15 cellular contexts compared by ENCODE assay signal in the genomic region with DNA sequence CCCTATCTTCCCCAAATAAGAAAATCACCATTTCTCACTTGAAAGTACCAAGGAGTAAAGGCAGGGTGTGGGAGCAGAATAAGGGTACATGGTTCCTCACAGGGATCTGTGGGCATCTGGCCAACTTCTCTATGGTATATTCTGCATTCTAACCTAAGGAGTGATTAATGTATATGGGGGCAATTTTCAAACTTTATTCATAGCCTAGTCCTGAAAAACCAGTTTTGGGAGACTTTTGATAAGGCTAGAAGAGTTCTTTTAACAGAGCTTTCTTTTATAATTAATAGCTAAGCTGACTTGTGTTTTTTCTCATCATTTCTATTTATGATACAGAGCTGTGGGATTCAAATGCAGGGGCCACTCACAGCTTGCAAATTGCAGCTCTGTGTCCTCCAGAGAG. TPM values are rescaled to one million over a fixed set of nuclear protein-coding genes. Genes with fewer than 3 reads are reported as not detected.
"Had no signal": no experiment of that assay in that cellular context is flagged by ENCODE, and none has a peak within 500 bp of the region (broad histone marks: within the 10 kb centered on the region; RNA-seq: fewer than 3 reads in every experiment).

No MANE protein-coding gene starts in this region.

- H3K36me3 ChIP-seq: ascending aorta had no signal

- H3K4me3 ChIP-seq: ascending aorta had no signal

- DNase-seq: activated B cell treated with CpG ODN at 0.5 μM for 24 hours; activated CD4-positive, alpha-beta T cell treated with anti-CD3 and anti-CD28 coated beads, Interleukin-2, amount 10 ng/mL, durations not matched to agents 24 days and 14 days; activated naive CD4-positive, alpha-beta T cell; activated naive CD8-positive, alpha-beta T cell treated with anti-CD3 and anti-CD28 coated beads, Interleukin-2, amount 50 U/mL, for 24 hours; effector CD4-positive, alpha-beta T cell; left colon; nephron progenitor cell; stimulated activated CD4-positive, alpha-beta T cell treated with anti-CD3 and anti-CD28 coated beads, Interleukin-12 subunit alpha, Interleukin-12 subunit beta, amount 100 ng/mL, for 4 hours; stimulated activated naive CD4-positive, alpha-beta T cell; substantia nigra had no signal

- H3K4me1 ChIP-seq: ascending aorta had no signal

- H3K27ac ChIP-seq: ascending aorta had no signal

- H3K27me3 ChIP-seq: ascending aorta had no signal

- H3K9me3 ChIP-seq: ascending aorta had no signal

- ATAC-seq: activated naive CD8-positive, alpha-beta T cell treated with anti-CD3 and anti-CD28 coated beads, Interleukin-2, amount 50 U/mL, for 24 hours; sciatic nerve had no signal

RNA-seq across cellular contexts. Expression of a gene that starts 0.9 kb away (rescaled TPM):
- total RNA-seq: activated B cell treated with CpG ODN at 0.5 μM for 24 hours; activated CD4-positive, alpha-beta T cell treated with anti-CD3 and anti-CD28 coated beads, Interleukin-2, amount 10 ng/mL, durations not matched to agents 24 days and 14 days; activated T-helper 1 cell treated with anti-CD3 and anti-CD28 coated beads, Interleukin-12 subunit alpha, Interleukin-12 subunit beta, Interleukin-2, Interleukin-4 antibody, amounts not matched to agents 30 ng/mL and 10 ng/mL and 1 ng/mL, durations not matched to agents 14 hours and 24 hours and 36 hours; ascending aorta; endothelial cell of umbilical vein; osteoblast had no signal
